1 cellular context compared by ENCODE assay signal in the genomic region with DNA sequence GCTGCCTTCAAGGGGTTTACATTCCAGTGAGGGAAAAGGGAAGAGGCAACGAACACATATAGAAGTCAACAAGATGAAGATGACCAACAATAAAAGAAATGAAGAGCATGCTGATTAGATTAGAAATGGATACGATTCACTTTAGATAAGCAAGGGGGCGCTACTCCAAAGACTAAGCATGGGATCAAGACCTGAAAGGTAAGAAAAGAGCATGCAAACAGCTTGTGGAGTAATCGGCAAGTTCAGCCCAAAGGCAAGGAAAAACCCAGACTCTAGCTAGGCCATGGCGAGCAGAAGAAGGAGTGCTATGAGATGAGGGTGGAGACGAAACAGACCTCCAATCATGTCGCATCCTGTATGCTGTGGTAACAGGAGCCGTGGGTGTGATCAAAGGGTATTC.
TF ChIP-seq lines count a peak whose summit lies in the region.

No MANE protein-coding gene starts in this region.

TF ChIP-seq in K562, 482 proteins besides CTCF, POLR2A, EP300 and RAD21 (continued from another document):
- TF ChIP-seq ZNF717 (CRISPR knock-in tag; IDR thresholded peaks at IDR 0.05) (no peak), HCFC1 (IDR thresholded peaks at IDR 0.05; ENCODE audit: low read depth, low read length) (no peak), RCOR1 (IDR thresholded peaks at IDR 0.05; ENCODE audit: borderline replicate concordance in 1 of 2, low read depth in 2 of 2, low read length in 2 of 2) (no peak), NFXL1 (CRISPR knock-in tag; IDR thresholded peaks at IDR 0.05) (no peak)
